8 cellular contexts compared by ENCODE assay signal in the genomic region with DNA sequence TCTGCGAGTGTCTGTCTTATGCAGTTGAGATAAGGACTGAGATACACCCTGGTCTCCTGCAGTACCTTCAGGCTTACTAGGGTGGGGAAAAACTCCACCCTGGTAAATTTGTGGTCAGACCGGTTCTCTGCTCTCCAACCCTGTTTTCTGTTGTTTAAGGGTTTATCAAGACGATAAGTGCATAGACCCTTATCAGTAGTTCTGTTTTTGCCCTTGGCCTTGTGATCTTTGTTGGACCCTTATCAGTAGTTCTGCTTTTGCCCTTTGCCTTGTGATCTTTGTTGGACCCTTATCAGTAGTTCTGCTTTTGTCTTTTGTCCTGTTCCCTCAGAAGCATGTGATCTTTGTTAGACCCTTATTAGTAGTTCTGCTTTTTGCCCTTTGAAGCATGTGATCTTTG.
DNase-seq lines count a peak whose midpoint lies in the region; ATAC-seq, FAIRE-seq and TF ChIP-seq lines count a peak whose summit lies in the region.
"Not testable (repeated sequence)": the region's sequence is repeated elsewhere in the genome, so short reads cannot be mapped to it uniquely, and the experiment has no call there.

No MANE protein-coding gene starts in this region.

- intact Hi-C loops in Caco-2 (cut with micrococcal nuclease; ENCODE audit: unreplicated experiment): loop anchor here (2.0 kb wide), 1 partner anchor 38 kb away; no protein-coding TSS in a partner anchor
- intact Hi-C loops in K562 (cut with micrococcal nuclease): not testable (repeated sequence)

- H3K27ac Mint-ChIP-seq in Caco-2 (ENCODE audit: unreplicated experiment) (peak overlapping the region; percentile 70), neural progenitor cell (peak overlapping the region; percentile 64), type B pancreatic cell (peak overlapping the region; percentile 19)

- TF ChIP-seq RAD21 in K562 (CRISPR knock-in tag; conservative IDR thresholded peaks at IDR 0.05 in 1 of 2, IDR thresholded peaks at IDR 0.05 in 1 of 2): not testable (repeated sequence)

- peaks cover 12% of the 10 kb centered on the region for H3K4me1 Mint-ChIP-seq in Caco-2 (ENCODE audit: low read depth, unreplicated experiment)
- not testable (repeated sequence) for H3K4me1 Mint-ChIP-seq in neural progenitor cell; type B pancreatic cell (ENCODE audit: unreplicated experiment)

- 0% methylated on average over 3 of the region's 3 CpGs for WGBS in K562 (ENCODE audit: insufficient coverage, low coverage, missing lambda C conversion rate)
- 12 to 49% (median 35%) methylated on average over 3 of the region's 3 CpGs for WGBS in small intestine, 3 donors

- H3K9me1 ChIP-seq in K562 (ENCODE audit: control insufficient read depth, insufficient read depth, low read length): not testable (repeated sequence)

- H3K4me3 Mint-ChIP-seq in Caco-2 (ENCODE audit: unreplicated experiment); neural progenitor cell: not testable (repeated sequence)
- peak overlapping the region; percentile 48 for H3K4me3 Mint-ChIP-seq in type B pancreatic cell

- H3F3A ChIP-seq in neural progenitor cell (ENCODE audit: low read depth): not testable (repeated sequence)

- H3K36me3 ChIP-seq in Caco-2 (ENCODE audit: control insufficient read depth, insufficient read depth, low read length); HEK293 (ENCODE audit: control insufficient read depth in 2 of 2, insufficient read depth in 1 of 2, low read length in 2 of 2); K562 (ENCODE audit: control insufficient read depth, insufficient read depth, low read length); neural progenitor cell; small intestine (ENCODE audit: control insufficient read depth in 2 of 2, insufficient read depth in 2 of 2, low read length in 2 of 2): not testable (repeated sequence)

- not testable (repeated sequence) for H3K27me3 ChIP-seq in Caco-2 (replicated peaks; ENCODE audit: control insufficient read depth, insufficient read depth, low read length); K562 (ENCODE audit: control insufficient read depth in 2 of 2, insufficient read depth in 2 of 2, low read length in 2 of 2); neural progenitor cell; small intestine (ENCODE audit: control insufficient read depth in 2 of 2, insufficient read depth in 2 of 2, low read length in 2 of 2)

- not testable (repeated sequence) for FAIRE-seq in K562 (lab: Jason Lieb, UNC); small intestine (lab: Jason Lieb, UNC)

- peaks cover 22% of the 10 kb centered on the region for H3K4me1 ChIP-seq in Caco-2
- not testable (repeated sequence) for H3K4me1 ChIP-seq in HEK293 (ENCODE audit: control insufficient read depth, insufficient read depth, low read length); K562 (replicated peaks in 1 of 2; ENCODE audit: control insufficient read depth in 2 of 2, insufficient read depth in 2 of 2, low read length in 2 of 2); neural progenitor cell; small intestine (ENCODE audit: control insufficient read depth in 2 of 2, insufficient read depth in 1 of 2, low read depth in 1 of 2, low read length in 1 of 2)

- DNase-seq in Caco-2 (peak; percentile 73 to 75), HUDEP-2 (lab: John Stamatoyannopoulos, UW; ENCODE audit: unreplicated experiment in 76 of 76) (peak in 42 of 76 experiments; percentile 2 to 86 (median 30)), OCI-M1 (lab: John Stamatoyannopoulos, UW) (peak; percentile 86), small intestine (peak; percentile 10)
- DNase-seq in K562 (ENCODE audit: extremely low read depth in 1 of 4, low spot score in 3 of 4); neural progenitor cell (ENCODE audit: low spot score); type B pancreatic cell (ENCODE audit: extremely low spot score, unreplicated experiment): not testable (repeated sequence)

- H3K79me2 ChIP-seq in K562 (ENCODE audit: control insufficient read depth, insufficient read depth, low read length); neural progenitor cell (ENCODE audit: low read depth): not testable (repeated sequence)

- POLR2A ChIA-PET in Caco-2 (lab: Charles Lee); HEK293 (lab: Yijun Ruan, JAX); K562 (lab: Yijun Ruan, JAX): not testable (repeated sequence)

- TF ChIP-seq CTCF in Caco-2 (IDR thresholded peaks at IDR 0.05; ENCODE audit: insufficient read depth in 1 of 2, low read depth in 1 of 2, low read length in 1 of 2, severe bottlenecking in 1 of 2, unreplicated experiment in 1 of 2); HEK293 (tag by site-specific recombination; IDR thresholded peaks at IDR 0.05); K562 (IDR thresholded peaks at IDR 0.05 in 2 of 3, conservative IDR thresholded peaks at IDR 0.05 in 1 of 3; ENCODE audit: insufficient read depth in 2 of 3, low read depth in 1 of 3, low read length in 3 of 3); neural progenitor cell (IDR thresholded peaks at IDR 0.05); type B pancreatic cell (conservative IDR thresholded peaks at IDR 0.05): not testable (repeated sequence)

- in situ Hi-C loops in K562 (cut with MboI): not testable (repeated sequence)

- not testable (repeated sequence) for H2AFZ ChIP-seq in K562 (ENCODE audit: low read depth, low read length); neural progenitor cell (replicated peaks)

- TF ChIP-seq EP300 in K562 (IDR thresholded peaks at IDR 0.05; ENCODE audit: low read length): not testable (repeated sequence)

- H3K9me3 Mint-ChIP-seq in Caco-2 (ENCODE audit: unreplicated experiment): peaks cover 59% of the 10 kb centered on the region
- not testable (repeated sequence) for H3K9me3 Mint-ChIP-seq in neural progenitor cell, type B pancreatic cell

- TF ChIP-seq POLR2A in K562 (conservative IDR thresholded peaks at IDR 0.05): not testable (repeated sequence)

- not testable (repeated sequence) for H3K4me3 ChIP-seq in Caco-2 (ENCODE audit: low read depth, low read length); HEK293 (ENCODE audit: low read depth, low read length); K562; neural progenitor cell; small intestine (ENCODE audit: low read depth in 1 of 2, low read length in 2 of 2)

- H3K4me2 ChIP-seq in K562 (ENCODE audit: insufficient read depth, low read length); neural progenitor cell: not testable (repeated sequence)

- H3K9ac ChIP-seq in K562 (ENCODE audit: insufficient read depth in 1 of 2, low read depth in 2 of 2, low read length in 2 of 2); neural progenitor cell: not testable (repeated sequence)

- peaks cover 13% of the 10 kb centered on the region for H3K36me3 Mint-ChIP-seq in Caco-2 (ENCODE audit: insufficient read depth, unreplicated experiment)
- H3K36me3 Mint-ChIP-seq in neural progenitor cell, type B pancreatic cell: not testable (repeated sequence)

- H3K9me3 ChIP-seq in Caco-2: peaks cover 40% of the 10 kb centered on the region
- not testable (repeated sequence) for H3K9me3 ChIP-seq in HEK293 (ENCODE audit: control insufficient read depth, insufficient read depth, low read depth, low read length); K562 (replicated peaks; ENCODE audit: control insufficient read depth, insufficient read depth, low read depth, low read length); neural progenitor cell (ENCODE audit: low read depth); small intestine (ENCODE audit: control insufficient read depth, low read depth)

- not testable (repeated sequence) for H4K20me1 ChIP-seq in K562 (replicated peaks; ENCODE audit: control insufficient read depth, insufficient read depth, low read length); neural progenitor cell (ENCODE audit: low read depth)

- ATAC-seq in K562: not testable (repeated sequence)

- not testable (repeated sequence) for H3K27ac ChIP-seq in HEK293 (ENCODE audit: extremely low read depth, low read depth, low read length); K562 (ENCODE audit: extremely low read depth, low read depth, low read length); neural progenitor cell; small intestine (ENCODE audit: low read depth in 1 of 2, low read length in 1 of 2)

- BruUV-seq in Caco-2 (replicated peaks; lab: Mats Ljungman, UMichigan); K562 (replicated peaks; lab: Mats Ljungman, UMichigan): not testable (repeated sequence)

- CTCF ChIA-PET in Caco-2 (lab: Charles Lee); K562 (lab: Yijun Ruan, JAX; ENCODE audit: low intra/inter-chr PET ratio): not testable (repeated sequence)
- CTCF ChIA-PET in HEK293 (lab: Yijun Ruan, JAX): interaction anchor here (0.6 kb wide), 1 partner anchor 9 kb away, joined by 4 read pairs; no protein-coding TSS in a partner anchor

- not testable (repeated sequence) for H3K27me3 Mint-ChIP-seq in Caco-2 (ENCODE audit: insufficient read depth, unreplicated experiment); neural progenitor cell (ENCODE audit: insufficient read depth, low read depth); type B pancreatic cell

TF ChIP-seq in HEK293, 187 proteins besides CTCF, POLR2A, EP300 and RAD21:
- TF ChIP-seq ZNF133 (tag by site-specific recombination; IDR thresholded peaks at IDR 0.05): peak; percentile 32; the same call in 1 of the 2 replicates
TF ChIP-seq in HEK293: peak in this region for 1; not testable (repeated sequence) for 186.

TF ChIP-seq in K562, 482 proteins besides CTCF, POLR2A, EP300 and RAD21 (continues in another document):
- peak; percentile 65; the same call in 1 of the 2 replicates for TF ChIP-seq MTA1 (IDR thresholded peaks at IDR 0.05; ENCODE audit: borderline replicate concordance)
- peak; percentile 55; the same call in 1 of the 2 replicates for TF ChIP-seq CTBP1 (IDR thresholded peaks at IDR 0.05; ENCODE audit: borderline replicate concordance)
- peak; percentile 96 for TF ChIP-seq ZNF445 (CRISPR knock-in tag; IDR thresholded peaks at IDR 0.05; ENCODE audit: low read depth)
- 0 out of 2 replicates have a peak, but pooled peaks have one; percentile 25 for TF ChIP-seq ZEB2 (IDR thresholded peaks at IDR 0.05)
- 0 out of 4 replicates have a peak, but pooled peaks of 1 of the 2 experiments have one; percentile 27 for TF ChIP-seq TRIM24 (IDR thresholded peaks at IDR 0.05)

Comparison
In these comparisons a context has a peak if more than half of its experiments do, and no peak if none do; other contexts are left out.
1. H3K27ac Mint-ChIP-seq: peak in every context shown above with its lines; median percentile 70 in Caco-2; 64 in neural progenitor cell; 19 in type B pancreatic cell.